27 cellular contexts compared by ENCODE assay signal in genomic region chr1:47523812-47524170, GRCh38.
DNase-seq lines count a peak whose midpoint lies in the region; ATAC-seq, FAIRE-seq and TF ChIP-seq lines count a peak whose summit lies in the region.
"Had no signal": no experiment of that assay in that cellular context is flagged by ENCODE, and none has a peak within 500 bp of the region (broad histone marks: within the 10 kb centered on the region; RNA-seq: fewer than 3 reads in every experiment).

No MANE protein-coding gene starts in this region.

- H3K4me1 ChIP-seq in BLaER1: peaks cover 12% of the 10 kb centered on the region
- H3K4me1 ChIP-seq in IMR-90 (ENCODE audit: control insufficient read depth, insufficient read depth, low read length): no peaks in the 10 kb centered on the region
- H3K4me1 ChIP-seq in H1 (replicated peaks in 1 of 4; ENCODE audit: control insufficient read depth in 3 of 4, insufficient read depth in 4 of 4, low read length in 3 of 4): peaks cover 3 to 16% (median 6%) of the 10 kb centered on the region in 4 experiments; a peak in 6 of 7 replicates
- H3K4me1 ChIP-seq: gastrocnemius medialis, left lung, upper lobe of left lung had no signal

- H3K79me1 ChIP-seq in IMR-90 (ENCODE audit: low read depth in 1 of 2, low read length in 2 of 2) (no peaks in the 10 kb centered on the region), H1 (ENCODE audit: low read depth, low read length) (no peaks in the 10 kb centered on the region)

- 0% methylated on average over 1 of the region's 4 CpGs; no CpG with 5 or more reads in 1 of the 2 experiments for WGBS in IMR-90 (ENCODE audit: extremely low coverage in 2 of 2, insufficient read length in 1 of 2), 2 experiments
- 60% methylated on average over 4 of the region's 4 CpGs; no CpG with 5 or more reads in 1 of the 2 experiments for WGBS in H1 (ENCODE audit: extremely low coverage in 1 of 2, insufficient coverage in 1 of 2, insufficient read length in 1 of 2, insufficient replicate concordance in 2 of 2, low coverage in 1 of 2, low lambda C conversion rate in 2 of 2, missing lambda C conversion rate in 1 of 2), 2 experiments

- peaks cover 53% of the 10 kb centered on the region for H3K27me3 Mint-ChIP-seq in type B pancreatic cell

- H2BK15ac ChIP-seq in IMR-90 (ENCODE audit: low read depth, low read length) (no peak overlapping the region), H1 (ENCODE audit: low read length) (peak overlapping the region; percentile 76; the same call in 1 of the 2 replicates)

- dilution Hi-C loops in IMR-90 (cut with HindIII; ENCODE audit: low sequenced_read_pairs, unreplicated experiment): no loop called here

- intact Hi-C loops in IMR-90 (cut with micrococcal nuclease): no loop called here

- H4K8ac ChIP-seq in IMR-90 (ENCODE audit: low read depth in 2 of 2, low read length in 2 of 2): no peak overlapping the region
- H4K8ac ChIP-seq in H1 (ENCODE audit: extremely low read depth, insufficient read depth, low read length): no peak overlapping the region

- POLR2A ChIA-PET in IMR-90 (lab: Charles Lee; ENCODE audit: unreplicated experiment): no interaction called here
- POLR2A ChIA-PET in H1 (lab: Charles Lee; ENCODE audit: partially characterized antibody): interaction anchor here (1.1 kb wide), 1 partner anchor 12 kb away, joined by 3 read pairs; no protein-coding TSS in a partner anchor

- BruUV-seq in IMR-90 (replicated peaks; lab: Mats Ljungman, UMichigan): no TSS peak

- H3K9me3 ChIP-seq in BLaER1: peaks cover under 1% of the 10 kb centered on the region; the same call in 1 of the 2 replicates
- H3K9me3 ChIP-seq in IMR-90 (ENCODE audit: control insufficient read depth, insufficient read depth, low read length): no peaks in the 10 kb centered on the region
- H3K9me3 ChIP-seq in H1 (ENCODE audit: insufficient read depth in 2 of 2, low read depth in 1 of 2, low read length in 1 of 2): no peaks in the 10 kb centered on the region
- H3K9me3 ChIP-seq: gastrocnemius medialis had no signal

- ATAC-seq in IMR-90 (ENCODE audit: low read depth) (no peak), GM21576 (IDR thresholded peaks at IDR 0.05; ENCODE audit: unreplicated experiment) (no peak)
- ATAC-seq in activated CD4-positive, CD25-positive, alpha-beta regulatory T cell treated with anti-CD3 and anti-CD28 coated beads, Interleukin-2, amount 50 U/mL, for 24 hours: no peak
- ATAC-seq: activated CD8-positive, alpha-beta memory T cell treated with anti-CD3 and anti-CD28 coated beads, Interleukin-2, amount 10 ng/mL, durations not matched to agents 7 days and 5 days; activated T-cell treated with anti-CD3 and anti-CD28 coated beads, Interleukin-2, amount 50 U/mL, for 72 hours; effector memory CD8-positive, alpha-beta T cell; gastrocnemius medialis; GM12878; HCT116; left lung; naive thymus-derived CD4-positive, alpha-beta T cell had no signal

- DNase-seq in IMR-90 (no peak), NCI-H2107 (lab: John Stamatoyannopoulos, UW) (peak; percentile 47), H1 (ENCODE audit: low read depth in 1 of 2, low spot score in 2 of 2) (no peak), type B pancreatic cell (ENCODE audit: extremely low spot score, unreplicated experiment) (no peak)
- DNase-seq in stimulated activated naive CD4-positive, alpha-beta T cell (lab: John Stamatoyannopoulos, UW): no peak
- DNase-seq: activated CD4-positive, alpha-beta T cell treated with anti-CD3 and anti-CD28 coated beads, Interleukin-2, amount 10 ng/mL, durations not matched to agents 24 days and 14 days; activated CD8-positive, alpha-beta memory T cell treated with anti-CD3 and anti-CD28 coated beads, Interleukin-2, amount 10 ng/mL, durations not matched to agents 7 days and 5 days; activated naive CD4-positive, alpha-beta T cell treated with anti-CD3 and anti-CD28 coated beads for 36 hours; activated T-cell treated with anti-CD3 and anti-CD28 coated beads, Interleukin-2, amount 50 U/mL, for 72 hours; amniotic stem cell; effector memory CD8-positive, alpha-beta T cell; gastrocnemius medialis; immature natural killer cell; left lung; naive thymus-derived CD4-positive, alpha-beta T cell; NCI-H510A; upper lobe of left lung had no signal

- CTCF ChIA-PET in IMR-90 (lab: Yijun Ruan, JAX) (no interaction called here), H1 (lab: Charles Lee; ENCODE audit: partially characterized antibody) (interaction anchor here (0.6 to 13.0 kb wide), 25 partner anchors 10 to 228 kb away, joined by 3 to 172 read pairs (median 4); partner anchors contain the start of gene FOXD2)

- no peak overlapping the region for H2AFZ ChIP-seq in IMR-90 (replicated peaks; ENCODE audit: low read length, poor library complexity)
- no peak overlapping the region for H2AFZ ChIP-seq in H1 (ENCODE audit: low read length)
- H2AFZ ChIP-seq: hepatocyte had no signal

- no peaks in the 10 kb centered on the region for H3K9me1 ChIP-seq in IMR-90 (ENCODE audit: insufficient read depth, low read length)

- H2AK9ac ChIP-seq in IMR-90 (replicated peaks; ENCODE audit: low read depth, low read length, poor library complexity): peak overlapping the region; percentile 40

- H3K27me3 ChIP-seq in BLaER1: no peaks in the 10 kb centered on the region
- peaks cover 2% of the 10 kb centered on the region; the same call in 1 of the 2 replicates for H3K27me3 ChIP-seq in IMR-90 (ENCODE audit: control insufficient read depth, insufficient read depth, low read length)
- H3K27me3 ChIP-seq in H1 (replicated peaks in 1 of 4; ENCODE audit: control insufficient read depth in 3 of 4, extremely low read depth in 1 of 4, insufficient read depth in 3 of 4, low read length in 3 of 4): peaks cover 0 to 4% (median 0%) of the 10 kb centered on the region in 4 experiments; a peak in 3 of 7 replicates
- H3K27me3 ChIP-seq: gastrocnemius medialis, upper lobe of left lung had no signal

- H3K27ac ChIP-seq in BLaER1 (no peak overlapping the region), IMR-90 (ENCODE audit: insufficient read depth, low read length) (no peak overlapping the region), H1 (ENCODE audit: low read depth, low read length) (no peak overlapping the region)
- H3K27ac ChIP-seq: gastrocnemius medialis, hepatocyte, left lung, skin epidermis, upper lobe of left lung had no signal

- TF ChIP-seq RAD21 in IMR-90 (IDR thresholded peaks at IDR 0.05; ENCODE audit: low read length) (no peak), H1 (IDR thresholded peaks at IDR 0.05 in 1 of 2, conservative IDR thresholded peaks at IDR 0.05 in 1 of 2; ENCODE audit: low read depth in 2 of 2, low read length in 2 of 2) (peak; percentile 21 to 32; a peak in 3 of 4 replicates)

- H3K4ac ChIP-seq in IMR-90 (ENCODE audit: low read depth, low read length): no peak overlapping the region
- H3K4ac ChIP-seq in H1 (replicated peaks; ENCODE audit: insufficient read length, low read depth, low read length): no peak overlapping the region

- no peak overlapping the region for H2BK5ac ChIP-seq in IMR-90 (ENCODE audit: low read depth, low read length, poor library complexity, severe bottlenecking)
- H2BK5ac ChIP-seq in H1 (ENCODE audit: low read depth, low read length): peak overlapping the region; percentile 16; the same call in 1 of the 2 replicates

- peak overlapping the region; percentile 45; the same call in 1 of the 2 replicates for H2BK12ac ChIP-seq in H1 (ENCODE audit: low read depth, low read length)

- peak overlapping the region; percentile 11; the same call in 1 of the 2 replicates for H3K4me2 ChIP-seq in BLaER1
- no peak overlapping the region for H3K4me2 ChIP-seq in IMR-90 (ENCODE audit: low read depth, low read length)
- no peak overlapping the region; a peak in 1 of 4 replicates for H3K4me2 ChIP-seq in H1 (ENCODE audit: insufficient read depth in 1 of 2, low read depth in 2 of 2, low read length in 2 of 2)
- H3K4me2 ChIP-seq: hepatocyte had no signal

- H3K4me1 Mint-ChIP-seq in type B pancreatic cell (ENCODE audit: unreplicated experiment): peaks cover 18% of the 10 kb centered on the region
- H3K4me1 Mint-ChIP-seq: activated CD4-positive, alpha-beta T cell treated with anti-CD3 and anti-CD28 coated beads, Interleukin-2, amount 10 ng/mL, durations not matched to agents 24 days and 14 days; activated CD8-positive, alpha-beta memory T cell treated with anti-CD3 and anti-CD28 coated beads, Interleukin-2, amount 10 ng/mL, durations not matched to agents 7 days and 5 days; IgD-negative memory B cell; immature natural killer cell had no signal

- FAIRE-seq in H1 (lab: Jason Lieb, UNC): no peak
- FAIRE-seq: GM12878, RCC 7860 had no signal

- in situ Hi-C loops in IMR-90 (cut with MboI; ENCODE audit: low sequenced_read_pairs): no loop called here

- H3K36me3 Mint-ChIP-seq in type B pancreatic cell: no peaks in the 10 kb centered on the region
- H3K36me3 Mint-ChIP-seq: immature natural killer cell had no signal

- H4K91ac ChIP-seq in IMR-90 (ENCODE audit: insufficient read depth, low read depth, low read length) (no peak overlapping the region), H1 (replicated peaks; ENCODE audit: insufficient read length, low read length) (no peak overlapping the region)

- TF ChIP-seq CTCF in IMR-90 (conservative IDR thresholded peaks at IDR 0.05; ENCODE audit: low read depth, low read length) (no peak), H1 (IDR thresholded peaks at IDR 0.05; ENCODE audit: control extremely low read depth in 1 of 3, insufficient read depth in 1 of 3, low read depth in 1 of 3, low read length in 3 of 3) (no peak), type B pancreatic cell (conservative IDR thresholded peaks at IDR 0.05) (no peak)

- H3K9me3 Mint-ChIP-seq in type B pancreatic cell: peaks cover 3% of the 10 kb centered on the region
- H3K9me3 Mint-ChIP-seq: effector memory CD8-positive, alpha-beta T cell had no signal

- H2BK20ac ChIP-seq in IMR-90 (ENCODE audit: low read depth, low read length) (no peak overlapping the region), H1 (ENCODE audit: low read length) (no peak overlapping the region)

- H4K5ac ChIP-seq in IMR-90 (ENCODE audit: low read depth, low read length) (no peak overlapping the region), H1 (ENCODE audit: insufficient read length, low read depth, low read length) (no peak overlapping the region)

- no peaks in the 10 kb centered on the region for H3K79me2 ChIP-seq in H1 (ENCODE audit: control insufficient read depth in 1 of 2, insufficient read depth in 2 of 2, low read length in 2 of 2)
- H3K79me2 ChIP-seq: hepatocyte had no signal

- no peaks in the 10 kb centered on the region for H3K23me2 ChIP-seq in H1 (ENCODE audit: low read depth, low read length)

- H3K4me3 ChIP-seq in BLaER1 (no peak overlapping the region), IMR-90 (ENCODE audit: insufficient read depth, low read depth, low read length) (no peak overlapping the region), H1 (ENCODE audit: extremely low read depth in 1 of 4, insufficient read depth in 2 of 4, low read depth in 3 of 4, low read length in 4 of 4) (no peak overlapping the region)
- H3K4me3 ChIP-seq: gastrocnemius medialis, GM12878, hepatocyte, left lung, skin epidermis, upper lobe of left lung had no signal

- H3K27ac Mint-ChIP-seq in type B pancreatic cell: no peak overlapping the region
- H3K27ac Mint-ChIP-seq: activated CD4-positive, alpha-beta T cell treated with anti-CD3 and anti-CD28 coated beads, Interleukin-2, amount 10 ng/mL, durations not matched to agents 24 days and 14 days; activated CD8-positive, alpha-beta memory T cell treated with anti-CD3 and anti-CD28 coated beads, Interleukin-2, amount 10 ng/mL, durations not matched to agents 7 days and 5 days; activated naive CD4-positive, alpha-beta T cell treated with anti-CD3 and anti-CD28 coated beads for 36 hours; activated T-cell treated with anti-CD3 and anti-CD28 coated beads, Interleukin-2, amount 50 U/mL, for 72 hours; effector memory CD8-positive, alpha-beta T cell; IgD-negative memory B cell; immature natural killer cell; naive thymus-derived CD4-positive, alpha-beta T cell; T-helper 1 cell treated with Interleukin-12 subunit alpha and Interleukin-12 subunit beta and Interleukin-4 antibody, amounts not matched to agents 30 μg/mL and 1 μg/mL, for 36 hours had no signal

- H2BK120ac ChIP-seq in IMR-90 (ENCODE audit: low read depth, low read length): no peak overlapping the region
- H2BK120ac ChIP-seq in H1 (replicated peaks; ENCODE audit: low read depth, low read length): no peak overlapping the region

- no peak overlapping the region for H3K18ac ChIP-seq in IMR-90 (ENCODE audit: low read depth, low read length)
- H3K18ac ChIP-seq in H1 (ENCODE audit: extremely low read depth, low read length): no peak overlapping the region

- H3K14ac ChIP-seq in IMR-90 (replicated peaks; ENCODE audit: low read depth, low read length) (no peak overlapping the region), H1 (ENCODE audit: insufficient read length) (no peak overlapping the region)

- TF ChIP-seq POLR2A in IMR-90 (IDR thresholded peaks at IDR 0.05; ENCODE audit: low read depth, low read length): no peak
- no peak for TF ChIP-seq POLR2A in H1 (IDR thresholded peaks at IDR 0.05; ENCODE audit: control extremely low read depth in 1 of 2, low read depth in 2 of 2, low read length in 2 of 2)

- no peak overlapping the region for H3K56ac ChIP-seq in IMR-90 (ENCODE audit: extremely low read depth, insufficient read depth, low read length)
- H3K56ac ChIP-seq in H1 (replicated peaks; ENCODE audit: insufficient read length, low read depth, low read length): no peak overlapping the region

- no peak overlapping the region for H3K23ac ChIP-seq in IMR-90 (ENCODE audit: low read depth, low read length)
- no peak overlapping the region for H3K23ac ChIP-seq in H1 (ENCODE audit: insufficient read length)

- H3K4me3 Mint-ChIP-seq in type B pancreatic cell: no peak overlapping the region
- H3K4me3 Mint-ChIP-seq: activated CD4-positive, alpha-beta T cell treated with anti-CD3 and anti-CD28 coated beads, Interleukin-2, amount 10 ng/mL, durations not matched to agents 24 days and 14 days; activated CD8-positive, alpha-beta memory T cell treated with anti-CD3 and anti-CD28 coated beads, Interleukin-2, amount 10 ng/mL, durations not matched to agents 7 days and 5 days; activated naive CD4-positive, alpha-beta T cell treated with anti-CD3 and anti-CD28 coated beads for 36 hours; activated T-cell treated with anti-CD3 and anti-CD28 coated beads, Interleukin-2, amount 50 U/mL, for 72 hours; effector memory CD8-positive, alpha-beta T cell; IgD-negative memory B cell; immature natural killer cell; naive thymus-derived CD4-positive, alpha-beta T cell; T-helper 1 cell treated with Interleukin-12 subunit alpha and Interleukin-12 subunit beta and Interleukin-4 antibody, amounts not matched to agents 30 μg/mL and 1 μg/mL, for 36 hours had no signal

- H3K9ac ChIP-seq in BLaER1 (no peak overlapping the region), IMR-90 (ENCODE audit: low read depth, low read length) (no peak overlapping the region), H1 (replicated peaks in 1 of 4; ENCODE audit: extremely low read depth in 1 of 4, low read depth in 3 of 4, low read length in 3 of 4) (no peak overlapping the region)

- H2AK5ac ChIP-seq in IMR-90 (ENCODE audit: low read depth, low read length) (no peak overlapping the region), H1 (ENCODE audit: low read depth, low read length) (no peak overlapping the region; the same call in 1 of the 2 replicates)

- no peak for TF ChIP-seq EP300 in H1 (IDR thresholded peaks at IDR 0.05; ENCODE audit: borderline replicate concordance in 1 of 2, low read depth in 2 of 2, low read length in 2 of 2)

- H4K20me1 ChIP-seq in BLaER1: no peaks in the 10 kb centered on the region
- no peaks in the 10 kb centered on the region for H4K20me1 ChIP-seq in IMR-90 (ENCODE audit: insufficient read depth, low read length)
- H4K20me1 ChIP-seq in H1 (replicated peaks in 1 of 2; ENCODE audit: control insufficient read depth in 1 of 2, insufficient read depth in 2 of 2, low read length in 2 of 2): no peaks in the 10 kb centered on the region

- no peaks in the 10 kb centered on the region for H3K36me3 ChIP-seq in BLaER1
- H3K36me3 ChIP-seq in IMR-90 (ENCODE audit: control insufficient read depth, insufficient read depth, low read length): no peaks in the 10 kb centered on the region
- H3K36me3 ChIP-seq in H1 (ENCODE audit: control insufficient read depth in 2 of 4, insufficient read depth in 4 of 4, low read length in 3 of 4): no peaks in the 10 kb centered on the region
- H3K36me3 ChIP-seq: gastrocnemius medialis, left lung, upper lobe of left lung had no signal
